In the genomic region with DNA sequence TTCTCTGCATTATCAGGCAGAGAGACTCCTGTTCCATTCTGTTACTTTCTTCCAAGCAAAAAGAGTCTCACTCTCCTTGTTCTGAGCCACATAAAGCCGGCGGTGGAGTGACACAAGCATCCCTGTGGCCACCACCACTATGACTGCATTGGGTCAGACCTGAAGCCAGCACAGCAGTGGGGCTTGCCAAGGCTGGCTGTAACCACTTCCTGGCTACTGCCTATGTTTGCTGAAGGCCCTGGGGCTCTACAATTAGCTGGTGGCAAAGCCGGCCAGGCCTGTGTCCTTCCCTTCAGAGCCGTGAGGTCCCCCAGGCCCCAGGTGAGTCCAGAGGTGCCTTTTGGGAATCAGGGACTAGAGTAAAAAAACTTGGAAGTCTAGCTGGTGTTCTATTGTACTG, we compare ENCODE assay signal across 1 cellular context.
TF ChIP-seq lines count a peak whose summit lies in the region.

No MANE protein-coding gene starts in this region.

TF ChIP-seq in HepG2, 621 proteins besides CTCF, POLR2A, EP300 and RAD21:
- TF ChIP-seq SOX6 (IDR thresholded peaks at IDR 0.05) (no peak), SOX6 (CRISPR knock-in tag; IDR thresholded peaks at IDR 0.05) (no peak), ATF7-NPFF (CRISPR knock-in tag; IDR thresholded peaks at IDR 0.05; ENCODE audit: low read depth) (no peak), AHR (CRISPR knock-in tag; IDR thresholded peaks at IDR 0.05) (no peak), ZNF503 (CRISPR knock-in tag; IDR thresholded peaks at IDR 0.05) (no peak), ESRRA (CRISPR knock-in tag; IDR thresholded peaks at IDR 0.05; ENCODE audit: low read depth) (no peak)
